Comparison of ENCODE assay signal across 2 cellular contexts in the genomic region with DNA sequence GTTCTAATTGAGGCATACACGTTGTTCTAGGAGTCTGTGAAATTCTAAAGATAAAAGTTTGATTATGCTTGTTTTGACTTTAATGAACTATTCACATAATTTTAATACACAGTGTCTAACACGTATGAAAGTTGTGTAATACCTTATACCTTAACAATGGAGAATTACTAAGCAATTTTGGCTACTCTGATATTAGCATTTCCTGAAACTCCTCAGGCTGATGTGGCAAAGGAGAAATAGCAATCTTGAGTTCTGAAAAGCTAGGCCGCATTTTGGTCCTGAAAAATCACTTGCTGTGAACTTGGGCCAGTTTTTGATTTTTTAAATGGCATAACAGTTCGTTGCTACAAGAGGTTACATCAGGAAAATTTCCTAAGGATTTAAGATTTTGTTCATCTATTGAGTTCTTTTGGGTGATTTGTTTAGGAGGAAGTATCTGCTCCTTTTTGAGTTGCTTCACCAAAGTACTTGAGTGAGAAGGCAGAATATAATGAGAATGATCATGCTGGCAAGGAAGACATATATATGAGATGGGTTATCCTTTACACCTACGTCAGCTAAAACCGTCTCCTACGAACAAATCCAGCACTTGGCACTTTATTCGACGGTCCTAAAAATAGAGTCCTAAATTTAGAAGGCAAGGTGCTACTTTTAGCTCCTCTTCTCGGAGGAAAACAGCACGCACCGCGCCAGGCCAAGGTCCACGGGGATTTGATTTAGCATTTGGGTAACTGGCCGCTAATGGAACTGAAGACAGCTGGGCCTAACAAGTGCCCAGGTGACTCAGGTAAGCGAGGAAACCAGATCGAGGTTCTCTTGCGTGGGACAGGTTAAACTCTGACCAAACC.
TF ChIP-seq lines count a peak whose summit lies in the region.

No MANE protein-coding gene starts in this region.

TF ChIP-seq in SK-N-SH, 30 proteins besides CTCF, POLR2A, EP300 and RAD21 (continued from another document):
- TF ChIP-seq USF1 (IDR thresholded peaks at IDR 0.05; ENCODE audit: borderline replicate concordance, low read depth), result no peak
- no peak for TF ChIP-seq MEF2A (IDR thresholded peaks at IDR 0.05; ENCODE audit: borderline replicate concordance, low read depth)
- TF ChIP-seq, protein P1, sequence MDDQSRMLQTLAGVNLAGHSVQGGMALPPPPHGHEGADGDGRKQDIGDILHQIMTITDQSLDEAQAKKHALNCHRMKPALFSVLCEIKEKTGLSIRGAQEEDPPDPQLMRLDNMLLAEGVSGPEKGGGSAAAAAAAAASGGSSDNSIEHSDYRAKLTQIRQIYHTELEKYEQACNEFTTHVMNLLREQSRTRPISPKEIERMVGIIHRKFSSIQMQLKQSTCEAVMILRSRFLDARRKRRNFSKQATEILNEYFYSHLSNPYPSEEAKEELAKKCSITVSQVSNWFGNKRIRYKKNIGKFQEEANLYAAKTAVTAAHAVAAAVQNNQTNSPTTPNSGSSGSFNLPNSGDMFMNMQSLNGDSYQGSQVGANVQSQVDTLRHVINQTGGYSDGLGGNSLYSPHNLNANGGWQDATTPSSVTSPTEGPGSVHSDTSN (IDR thresholded peaks at IDR 0.05), result no peak
- no peak for TF ChIP-seq EZH2phosphoT487 (IDR thresholded peaks at IDR 0.05; ENCODE audit: borderline replicate concordance, low read depth)
- TF ChIP-seq GABPA (IDR thresholded peaks at IDR 0.05; ENCODE audit: low read depth), result no peak
- no peak for TF ChIP-seq TAF1 (IDR thresholded peaks at IDR 0.05; ENCODE audit: borderline replicate concordance, low read depth, low read length)
- TF ChIP-seq TCF12 (IDR thresholded peaks at IDR 0.05), result no peak
- TF ChIP-seq RCOR1 (IDR thresholded peaks at IDR 0.05; ENCODE audit: low read length), result no peak

TF ChIP-seq in SK-N-SH treated with all-trans-retinoic acid at 6 μM for 48 hours, 23 proteins besides CTCF, POLR2A, EP300 and RAD21 (continued from another document):
- TF ChIP-seq, protein P2, sequence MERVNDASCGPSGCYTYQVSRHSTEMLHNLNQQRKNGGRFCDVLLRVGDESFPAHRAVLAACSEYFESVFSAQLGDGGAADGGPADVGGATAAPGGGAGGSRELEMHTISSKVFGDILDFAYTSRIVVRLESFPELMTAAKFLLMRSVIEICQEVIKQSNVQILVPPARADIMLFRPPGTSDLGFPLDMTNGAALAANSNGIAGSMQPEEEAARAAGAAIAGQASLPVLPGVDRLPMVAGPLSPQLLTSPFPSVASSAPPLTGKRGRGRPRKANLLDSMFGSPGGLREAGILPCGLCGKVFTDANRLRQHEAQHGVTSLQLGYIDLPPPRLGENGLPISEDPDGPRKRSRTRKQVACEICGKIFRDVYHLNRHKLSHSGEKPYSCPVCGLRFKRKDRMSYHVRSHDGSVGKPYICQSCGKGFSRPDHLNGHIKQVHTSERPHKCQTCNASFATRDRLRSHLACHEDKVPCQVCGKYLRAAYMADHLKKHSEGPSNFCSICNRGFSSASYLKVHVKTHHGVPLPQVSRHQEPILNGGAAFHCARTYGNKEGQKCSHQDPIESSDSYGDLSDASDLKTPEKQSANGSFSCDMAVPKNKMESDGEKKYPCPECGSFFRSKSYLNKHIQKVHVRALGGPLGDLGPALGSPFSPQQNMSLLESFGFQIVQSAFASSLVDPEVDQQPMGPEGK (CRISPR knock-in tag; IDR thresholded peaks at IDR 0.05; ENCODE audit: borderline replicate concordance), result no peak
- TF ChIP-seq CREB5 (CRISPR knock-in tag; IDR thresholded peaks at IDR 0.05; ENCODE audit: low read depth) (no peak), TCF4 (CRISPR knock-in tag; IDR thresholded peaks at IDR 0.05; ENCODE audit: borderline replicate concordance) (no peak), ZNF8 (CRISPR knock-in tag; IDR thresholded peaks at IDR 0.05) (no peak), ZFP3 (CRISPR knock-in tag; IDR thresholded peaks at IDR 0.05) (no peak), ESRRG (CRISPR knock-in tag; IDR thresholded peaks at IDR 0.05) (no peak), CSDC2 (CRISPR knock-in tag; IDR thresholded peaks at IDR 0.05) (no peak), GLIS3 (CRISPR knock-in tag; IDR thresholded peaks at IDR 0.05) (no peak), SNAI2 (CRISPR knock-in tag; IDR thresholded peaks at IDR 0.05) (no peak), TSHZ2 (CRISPR knock-in tag; IDR thresholded peaks at IDR 0.05) (no peak), RARB (CRISPR knock-in tag; IDR thresholded peaks at IDR 0.05) (no peak), PPARA (CRISPR knock-in tag; IDR thresholded peaks at IDR 0.05; ENCODE audit: borderline replicate concordance) (no peak), BACH2 (CRISPR knock-in tag; IDR thresholded peaks at IDR 0.05; ENCODE audit: borderline replicate concordance) (no peak), ISL1 (CRISPR knock-in tag; IDR thresholded peaks at IDR 0.05) (no peak)
- TF ChIP-seq, protein P3, sequence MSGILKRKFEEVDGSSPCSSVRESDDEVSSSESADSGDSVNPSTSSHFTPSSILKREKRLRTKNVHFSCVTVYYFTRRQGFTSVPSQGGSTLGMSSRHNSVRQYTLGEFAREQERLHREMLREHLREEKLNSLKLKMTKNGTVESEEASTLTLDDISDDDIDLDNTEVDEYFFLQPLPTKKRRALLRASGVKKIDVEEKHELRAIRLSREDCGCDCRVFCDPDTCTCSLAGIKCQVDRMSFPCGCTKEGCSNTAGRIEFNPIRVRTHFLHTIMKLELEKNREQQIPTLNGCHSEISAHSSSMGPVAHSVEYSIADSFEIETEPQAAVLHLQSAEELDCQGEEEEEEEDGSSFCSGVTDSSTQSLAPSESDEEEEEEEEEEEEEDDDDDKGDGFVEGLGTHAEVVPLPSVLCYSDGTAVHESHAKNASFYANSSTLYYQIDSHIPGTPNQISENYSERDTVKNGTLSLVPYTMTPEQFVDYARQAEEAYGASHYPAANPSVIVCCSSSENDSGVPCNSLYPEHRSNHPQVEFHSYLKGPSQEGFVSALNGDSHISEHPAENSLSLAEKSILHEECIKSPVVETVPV (CRISPR knock-in tag; IDR thresholded peaks at IDR 0.05), result no peak
